In the genomic region with DNA sequence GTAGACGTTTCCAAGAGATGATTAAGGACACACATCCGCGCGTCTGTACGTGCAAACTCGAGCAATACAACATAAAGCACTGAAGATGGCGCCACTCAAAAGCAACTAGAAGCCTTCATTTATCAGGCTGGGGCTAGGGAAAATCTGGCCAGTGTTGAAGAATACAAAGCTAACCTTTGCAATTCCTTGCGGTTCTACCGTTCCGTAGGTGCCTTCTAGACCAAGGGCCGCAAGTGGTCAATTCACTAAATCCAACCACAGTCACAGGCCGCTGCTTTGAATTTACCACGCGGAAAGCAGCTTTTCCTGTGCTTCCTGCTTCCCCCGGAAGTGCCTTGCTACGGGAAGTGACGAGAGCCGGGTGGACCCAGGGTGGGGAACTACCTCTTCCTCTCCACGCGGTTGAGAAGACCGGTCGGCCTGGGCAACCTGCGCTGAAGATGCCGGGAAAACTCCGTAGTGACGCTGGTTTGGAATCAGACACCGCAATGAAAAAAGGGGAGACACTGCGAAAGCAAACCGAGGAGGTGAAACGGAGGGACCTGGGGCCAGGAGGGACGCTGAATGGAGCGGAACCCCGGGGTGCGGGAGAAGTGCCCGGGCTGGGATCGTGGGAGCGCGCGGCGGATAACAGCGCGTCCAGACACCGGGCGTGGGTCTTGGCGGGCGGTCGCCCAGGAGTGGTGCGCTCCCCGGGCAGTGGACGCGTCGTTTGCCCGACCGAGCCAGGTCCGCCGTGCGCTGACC, we compare ENCODE assay signal across 1 cellular context.
TF ChIP-seq lines count a peak whose summit lies in the region.

A gene (plus strand): TSS at position 385 of the 747 bp plus-strand sequence. CDS start 56 bp downstream, at position 441.

TF ChIP-seq in K562, 482 proteins besides CTCF, POLR2A, EP300 and RAD21 (continued from another document and continues in another):
- TF ChIP-seq, protein P1, sequence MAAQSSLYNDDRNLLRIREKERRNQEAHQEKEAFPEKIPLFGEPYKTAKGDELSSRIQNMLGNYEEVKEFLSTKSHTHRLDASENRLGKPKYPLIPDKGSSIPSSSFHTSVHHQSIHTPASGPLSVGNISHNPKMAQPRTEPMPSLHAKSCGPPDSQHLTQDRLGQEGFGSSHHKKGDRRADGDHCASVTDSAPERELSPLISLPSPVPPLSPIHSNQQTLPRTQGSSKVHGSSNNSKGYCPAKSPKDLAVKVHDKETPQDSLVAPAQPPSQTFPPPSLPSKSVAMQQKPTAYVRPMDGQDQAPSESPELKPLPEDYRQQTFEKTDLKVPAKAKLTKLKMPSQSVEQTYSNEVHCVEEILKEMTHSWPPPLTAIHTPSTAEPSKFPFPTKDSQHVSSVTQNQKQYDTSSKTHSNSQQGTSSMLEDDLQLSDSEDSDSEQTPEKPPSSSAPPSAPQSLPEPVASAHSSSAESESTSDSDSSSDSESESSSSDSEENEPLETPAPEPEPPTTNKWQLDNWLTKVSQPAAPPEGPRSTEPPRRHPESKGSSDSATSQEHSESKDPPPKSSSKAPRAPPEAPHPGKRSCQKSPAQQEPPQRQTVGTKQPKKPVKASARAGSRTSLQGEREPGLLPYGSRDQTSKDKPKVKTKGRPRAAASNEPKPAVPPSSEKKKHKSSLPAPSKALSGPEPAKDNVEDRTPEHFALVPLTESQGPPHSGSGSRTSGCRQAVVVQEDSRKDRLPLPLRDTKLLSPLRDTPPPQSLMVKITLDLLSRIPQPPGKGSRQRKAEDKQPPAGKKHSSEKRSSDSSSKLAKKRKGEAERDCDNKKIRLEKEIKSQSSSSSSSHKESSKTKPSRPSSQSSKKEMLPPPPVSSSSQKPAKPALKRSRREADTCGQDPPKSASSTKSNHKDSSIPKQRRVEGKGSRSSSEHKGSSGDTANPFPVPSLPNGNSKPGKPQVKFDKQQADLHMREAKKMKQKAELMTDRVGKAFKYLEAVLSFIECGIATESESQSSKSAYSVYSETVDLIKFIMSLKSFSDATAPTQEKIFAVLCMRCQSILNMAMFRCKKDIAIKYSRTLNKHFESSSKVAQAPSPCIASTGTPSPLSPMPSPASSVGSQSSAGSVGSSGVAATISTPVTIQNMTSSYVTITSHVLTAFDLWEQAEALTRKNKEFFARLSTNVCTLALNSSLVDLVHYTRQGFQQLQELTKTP (IDR thresholded peaks at IDR 0.05; ENCODE audit: low read depth in 1 of 2, partially characterized antibody in 2 of 2): peak in 1 of 2 experiments; percentile 92
- TF ChIP-seq, protein P2, sequence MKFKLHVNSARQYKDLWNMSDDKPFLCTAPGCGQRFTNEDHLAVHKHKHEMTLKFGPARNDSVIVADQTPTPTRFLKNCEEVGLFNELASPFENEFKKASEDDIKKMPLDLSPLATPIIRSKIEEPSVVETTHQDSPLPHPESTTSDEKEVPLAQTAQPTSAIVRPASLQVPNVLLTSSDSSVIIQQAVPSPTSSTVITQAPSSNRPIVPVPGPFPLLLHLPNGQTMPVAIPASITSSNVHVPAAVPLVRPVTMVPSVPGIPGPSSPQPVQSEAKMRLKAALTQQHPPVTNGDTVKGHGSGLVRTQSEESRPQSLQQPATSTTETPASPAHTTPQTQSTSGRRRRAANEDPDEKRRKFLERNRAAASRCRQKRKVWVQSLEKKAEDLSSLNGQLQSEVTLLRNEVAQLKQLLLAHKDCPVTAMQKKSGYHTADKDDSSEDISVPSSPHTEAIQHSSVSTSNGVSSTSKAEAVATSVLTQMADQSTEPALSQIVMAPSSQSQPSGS (CRISPR knock-in tag; IDR thresholded peaks at IDR 0.05): no peak; the same call in 1 of the 2 replicates
- TF ChIP-seq FOSL1 (tag; conservative IDR thresholded peaks at IDR 0.05) (peak; percentile 56; the same call in 1 of the 2 replicates), BACH1 (tag; IDR thresholded peaks at IDR 0.05) (peak; percentile 14; the same call in 1 of the 2 replicates), TBL1XR1 (IDR thresholded peaks at IDR 0.05; ENCODE audit: low read length in 2 of 2) (0 out of 4 replicates have a peak, but pooled peaks of 1 of the 2 experiments have one; percentile 26), RBM14 (IDR thresholded peaks at IDR 0.05; ENCODE audit: borderline replicate concordance, insufficient read depth, low read depth, low read length) (0 out of 2 replicates have a peak, but pooled peaks have one; percentile 64), FOXK2 (conservative IDR thresholded peaks at IDR 0.05 in 1 of 2, IDR thresholded peaks at IDR 0.05 in 1 of 2; ENCODE audit: low read depth in 2 of 2) (peak; percentile 93 to 95), ZC3H4 (CRISPR knock-in tag; IDR thresholded peaks at IDR 0.05; ENCODE audit: borderline replicate concordance) (peak; percentile 97; the same call in 1 of the 2 replicates), RNF2 (IDR thresholded peaks at IDR 0.05) (peak; percentile 62), RBM17 (IDR thresholded peaks at IDR 0.05; ENCODE audit: borderline replicate concordance, low read depth, low read length) (no peak), MAFG (tag; conservative IDR thresholded peaks at IDR 0.05) (0 out of 2 replicates have a peak, but pooled peaks have one; percentile 21), HDAC3 (IDR thresholded peaks at IDR 0.05; ENCODE audit: borderline replicate concordance, partially characterized antibody) (peak; percentile 77), PPARD (CRISPR knock-in tag; IDR thresholded peaks at IDR 0.05) (no peak), RHOXF2B (CRISPR knock-in tag; conservative IDR thresholded peaks at IDR 0.05) (peak; percentile 65; the same call in 1 of the 2 replicates), KAT2B (IDR thresholded peaks at IDR 0.05; ENCODE audit: low read depth, low read length) (no peak), RFX1 (IDR thresholded peaks at IDR 0.05) (peak; percentile 32; the same call in 1 of the 2 replicates), ZNF589 (CRISPR knock-in tag; IDR thresholded peaks at IDR 0.05; ENCODE audit: low read depth) (peak; percentile 53; the same call in 1 of the 2 replicates), HMGN3 (IDR thresholded peaks at IDR 0.05; ENCODE audit: borderline replicate concordance, extremely low read depth, insufficient read length, low read depth, low read length) (peak; percentile 73)
- TF ChIP-seq, protein P3, sequence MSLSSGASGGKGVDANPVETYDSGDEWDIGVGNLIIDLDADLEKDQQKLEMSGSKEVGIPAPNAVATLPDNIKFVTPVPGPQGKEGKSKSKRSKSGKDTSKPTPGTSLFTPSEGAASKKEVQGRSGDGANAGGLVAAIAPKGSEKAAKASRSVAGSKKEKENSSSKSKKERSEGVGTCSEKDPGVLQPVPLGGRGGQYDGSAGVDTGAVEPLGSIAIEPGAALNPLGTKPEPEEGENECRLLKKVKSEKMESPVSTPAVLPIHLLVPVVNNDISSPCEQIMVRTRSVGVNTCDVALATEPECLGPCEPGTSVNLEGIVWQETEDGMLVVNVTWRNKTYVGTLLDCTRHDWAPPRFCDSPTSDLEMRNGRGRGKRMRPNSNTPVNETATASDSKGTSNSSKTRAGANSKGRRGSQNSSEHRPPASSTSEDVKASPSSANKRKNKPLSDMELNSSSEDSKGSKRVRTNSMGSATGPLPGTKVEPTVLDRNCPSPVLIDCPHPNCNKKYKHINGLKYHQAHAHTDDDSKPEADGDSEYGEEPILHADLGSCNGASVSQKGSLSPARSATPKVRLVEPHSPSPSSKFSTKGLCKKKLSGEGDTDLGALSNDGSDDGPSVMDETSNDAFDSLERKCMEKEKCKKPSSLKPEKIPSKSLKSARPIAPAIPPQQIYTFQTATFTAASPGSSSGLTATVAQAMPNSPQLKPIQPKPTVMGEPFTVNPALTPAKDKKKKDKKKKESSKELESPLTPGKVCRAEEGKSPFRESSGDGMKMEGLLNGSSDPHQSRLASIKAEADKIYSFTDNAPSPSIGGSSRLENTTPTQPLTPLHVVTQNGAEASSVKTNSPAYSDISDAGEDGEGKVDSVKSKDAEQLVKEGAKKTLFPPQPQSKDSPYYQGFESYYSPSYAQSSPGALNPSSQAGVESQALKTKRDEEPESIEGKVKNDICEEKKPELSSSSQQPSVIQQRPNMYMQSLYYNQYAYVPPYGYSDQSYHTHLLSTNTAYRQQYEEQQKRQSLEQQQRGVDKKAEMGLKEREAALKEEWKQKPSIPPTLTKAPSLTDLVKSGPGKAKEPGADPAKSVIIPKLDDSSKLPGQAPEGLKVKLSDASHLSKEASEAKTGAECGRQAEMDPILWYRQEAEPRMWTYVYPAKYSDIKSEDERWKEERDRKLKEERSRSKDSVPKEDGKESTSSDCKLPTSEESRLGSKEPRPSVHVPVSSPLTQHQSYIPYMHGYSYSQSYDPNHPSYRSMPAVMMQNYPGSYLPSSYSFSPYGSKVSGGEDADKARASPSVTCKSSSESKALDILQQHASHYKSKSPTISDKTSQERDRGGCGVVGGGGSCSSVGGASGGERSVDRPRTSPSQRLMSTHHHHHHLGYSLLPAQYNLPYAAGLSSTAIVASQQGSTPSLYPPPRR (CRISPR knock-in tag; IDR thresholded peaks at IDR 0.05; ENCODE audit: borderline replicate concordance): 0 out of 2 replicates have a peak, but pooled peaks have one; percentile 28
- TF ChIP-seq, protein P4, sequence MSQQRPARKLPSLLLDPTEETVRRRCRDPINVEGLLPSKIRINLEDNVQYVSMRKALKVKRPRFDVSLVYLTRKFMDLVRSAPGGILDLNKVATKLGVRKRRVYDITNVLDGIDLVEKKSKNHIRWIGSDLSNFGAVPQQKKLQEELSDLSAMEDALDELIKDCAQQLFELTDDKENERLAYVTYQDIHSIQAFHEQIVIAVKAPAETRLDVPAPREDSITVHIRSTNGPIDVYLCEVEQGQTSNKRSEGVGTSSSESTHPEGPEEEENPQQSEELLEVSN (IDR thresholded peaks at IDR 0.05; ENCODE audit: borderline replicate concordance in 1 of 2, extremely low read depth in 1 of 2, insufficient read depth in 1 of 2, insufficient read length in 1 of 2, low read depth in 1 of 2, low read length in 1 of 2, poor library complexity in 1 of 2, severe bottlenecking in 1 of 2): peak; percentile 56 to 84
- TF ChIP-seq, protein P5, sequence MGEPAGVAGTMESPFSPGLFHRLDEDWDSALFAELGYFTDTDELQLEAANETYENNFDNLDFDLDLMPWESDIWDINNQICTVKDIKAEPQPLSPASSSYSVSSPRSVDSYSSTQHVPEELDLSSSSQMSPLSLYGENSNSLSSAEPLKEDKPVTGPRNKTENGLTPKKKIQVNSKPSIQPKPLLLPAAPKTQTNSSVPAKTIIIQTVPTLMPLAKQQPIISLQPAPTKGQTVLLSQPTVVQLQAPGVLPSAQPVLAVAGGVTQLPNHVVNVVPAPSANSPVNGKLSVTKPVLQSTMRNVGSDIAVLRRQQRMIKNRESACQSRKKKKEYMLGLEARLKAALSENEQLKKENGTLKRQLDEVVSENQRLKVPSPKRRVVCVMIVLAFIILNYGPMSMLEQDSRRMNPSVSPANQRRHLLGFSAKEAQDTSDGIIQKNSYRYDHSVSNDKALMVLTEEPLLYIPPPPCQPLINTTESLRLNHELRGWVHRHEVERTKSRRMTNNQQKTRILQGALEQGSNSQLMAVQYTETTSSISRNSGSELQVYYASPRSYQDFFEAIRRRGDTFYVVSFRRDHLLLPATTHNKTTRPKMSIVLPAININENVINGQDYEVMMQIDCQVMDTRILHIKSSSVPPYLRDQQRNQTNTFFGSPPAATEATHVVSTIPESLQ (CRISPR knock-in tag; IDR thresholded peaks at IDR 0.05): 0 out of 2 replicates have a peak, but pooled peaks have one; percentile 66
- TF ChIP-seq, protein P6, sequence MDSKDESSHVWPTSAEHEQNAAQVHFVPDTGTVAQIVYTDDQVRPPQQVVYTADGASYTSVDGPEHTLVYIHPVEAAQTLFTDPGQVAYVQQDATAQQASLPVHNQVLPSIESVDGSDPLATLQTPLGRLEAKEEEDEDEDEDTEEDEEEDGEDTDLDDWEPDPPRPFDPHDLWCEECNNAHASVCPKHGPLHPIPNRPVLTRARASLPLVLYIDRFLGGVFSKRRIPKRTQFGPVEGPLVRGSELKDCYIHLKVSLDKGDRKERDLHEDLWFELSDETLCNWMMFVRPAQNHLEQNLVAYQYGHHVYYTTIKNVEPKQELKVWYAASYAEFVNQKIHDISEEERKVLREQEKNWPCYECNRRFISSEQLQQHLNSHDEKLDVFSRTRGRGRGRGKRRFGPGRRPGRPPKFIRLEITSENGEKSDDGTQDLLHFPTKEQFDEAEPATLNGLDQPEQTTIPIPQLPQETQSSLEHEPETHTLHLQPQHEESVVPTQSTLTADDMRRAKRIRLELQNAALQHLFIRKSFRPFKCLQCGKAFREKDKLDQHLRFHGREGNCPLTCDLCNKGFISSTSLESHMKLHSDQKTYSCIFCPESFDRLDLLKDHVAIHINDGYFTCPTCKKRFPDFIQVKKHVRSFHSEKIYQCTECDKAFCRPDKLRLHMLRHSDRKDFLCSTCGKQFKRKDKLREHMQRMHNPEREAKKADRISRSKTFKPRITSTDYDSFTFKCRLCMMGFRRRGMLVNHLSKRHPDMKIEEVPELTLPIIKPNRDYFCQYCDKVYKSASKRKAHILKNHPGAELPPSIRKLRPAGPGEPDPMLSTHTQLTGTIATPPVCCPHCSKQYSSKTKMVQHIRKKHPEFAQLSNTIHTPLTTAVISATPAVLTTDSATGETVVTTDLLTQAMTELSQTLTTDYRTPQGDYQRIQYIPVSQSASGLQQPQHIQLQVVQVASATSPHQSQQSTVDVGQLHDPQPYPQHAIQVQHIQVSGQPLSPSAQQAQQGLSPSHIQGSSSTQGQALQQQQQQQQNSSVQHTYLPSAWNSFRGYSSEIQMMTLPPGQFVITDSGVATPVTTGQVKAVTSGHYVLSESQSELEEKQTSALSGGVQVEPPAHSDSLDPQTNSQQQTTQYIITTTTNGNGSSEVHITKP (IDR thresholded peaks at IDR 0.05; ENCODE audit: partially characterized antibody): peak; percentile 73
- TF ChIP-seq, protein P7, sequence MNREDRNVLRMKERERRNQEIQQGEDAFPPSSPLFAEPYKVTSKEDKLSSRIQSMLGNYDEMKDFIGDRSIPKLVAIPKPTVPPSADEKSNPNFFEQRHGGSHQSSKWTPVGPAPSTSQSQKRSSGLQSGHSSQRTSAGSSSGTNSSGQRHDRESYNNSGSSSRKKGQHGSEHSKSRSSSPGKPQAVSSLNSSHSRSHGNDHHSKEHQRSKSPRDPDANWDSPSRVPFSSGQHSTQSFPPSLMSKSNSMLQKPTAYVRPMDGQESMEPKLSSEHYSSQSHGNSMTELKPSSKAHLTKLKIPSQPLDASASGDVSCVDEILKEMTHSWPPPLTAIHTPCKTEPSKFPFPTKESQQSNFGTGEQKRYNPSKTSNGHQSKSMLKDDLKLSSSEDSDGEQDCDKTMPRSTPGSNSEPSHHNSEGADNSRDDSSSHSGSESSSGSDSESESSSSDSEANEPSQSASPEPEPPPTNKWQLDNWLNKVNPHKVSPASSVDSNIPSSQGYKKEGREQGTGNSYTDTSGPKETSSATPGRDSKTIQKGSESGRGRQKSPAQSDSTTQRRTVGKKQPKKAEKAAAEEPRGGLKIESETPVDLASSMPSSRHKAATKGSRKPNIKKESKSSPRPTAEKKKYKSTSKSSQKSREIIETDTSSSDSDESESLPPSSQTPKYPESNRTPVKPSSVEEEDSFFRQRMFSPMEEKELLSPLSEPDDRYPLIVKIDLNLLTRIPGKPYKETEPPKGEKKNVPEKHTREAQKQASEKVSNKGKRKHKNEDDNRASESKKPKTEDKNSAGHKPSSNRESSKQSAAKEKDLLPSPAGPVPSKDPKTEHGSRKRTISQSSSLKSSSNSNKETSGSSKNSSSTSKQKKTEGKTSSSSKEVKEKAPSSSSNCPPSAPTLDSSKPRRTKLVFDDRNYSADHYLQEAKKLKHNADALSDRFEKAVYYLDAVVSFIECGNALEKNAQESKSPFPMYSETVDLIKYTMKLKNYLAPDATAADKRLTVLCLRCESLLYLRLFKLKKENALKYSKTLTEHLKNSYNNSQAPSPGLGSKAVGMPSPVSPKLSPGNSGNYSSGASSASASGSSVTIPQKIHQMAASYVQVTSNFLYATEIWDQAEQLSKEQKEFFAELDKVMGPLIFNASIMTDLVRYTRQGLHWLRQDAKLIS (CRISPR knock-in tag; IDR thresholded peaks at IDR 0.05): peak; percentile 92
